ENCODE assay signal across 19 cellular contexts in the genomic region with DNA sequence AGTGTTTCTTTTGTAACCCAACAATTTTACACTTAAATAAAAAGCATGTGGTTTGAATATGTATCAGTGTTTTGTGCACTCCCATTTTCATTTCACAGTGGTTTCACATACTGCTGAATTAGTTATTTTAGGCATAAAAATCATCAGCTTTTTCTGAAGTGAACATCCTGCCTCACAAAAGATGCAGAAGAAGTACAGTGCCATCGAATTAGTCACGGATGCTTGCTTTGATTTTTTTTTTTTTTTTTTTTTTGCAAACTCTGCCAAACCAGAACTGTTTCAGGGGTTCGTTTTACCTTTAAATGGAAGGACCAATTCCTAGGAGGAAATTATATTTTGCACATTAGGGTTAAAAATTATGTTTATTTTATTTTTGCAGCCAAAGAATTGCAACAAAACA.
"Had no signal": no experiment of that assay in that cellular context is flagged by ENCODE, and none has a peak within 500 bp of the region (broad histone marks: within the 10 kb centered on the region; RNA-seq: fewer than 3 reads in every experiment).

No MANE protein-coding gene starts in this region.

- H3K36me3 ChIP-seq: brain microvascular endothelial cell, neutrophil, sigmoid colon, thoracic aorta, upper lobe of right lung had no signal

- H3K9me3 ChIP-seq: neutrophil, sigmoid colon, thoracic aorta, upper lobe of right lung had no signal

- DNase-seq: activated CD4-positive, alpha-beta T cell treated with anti-CD3 and anti-CD28 coated beads, Interleukin-2, amount 10 ng/mL, durations not matched to agents 7 days and 5 days; activated CD8-positive, alpha-beta T cell treated with anti-CD3 and anti-CD28 coated beads, Interleukin-2, amount 10 ng/mL, durations not matched to agents 7 days and 5 days; activated naive CD4-positive, alpha-beta T cell treated with anti-CD3 and anti-CD28 coated beads for 36 hours; activated T-cell treated with anti-CD3 and anti-CD28 coated beads, Interleukin-2, amount 50 U/mL, for 24 hours; brain microvascular endothelial cell; central memory CD4-positive, alpha-beta T cell; dorsolateral prefrontal cortex; left cardiac atrium; mesenchymal stem cell; naive thymus-derived CD4-positive, alpha-beta T cell; sigmoid colon; stimulated activated CD4-positive, alpha-beta T cell treated with anti-CD3 and anti-CD28 coated beads, Interleukin-4, amount 100 ng/mL, for 4 hours; upper lobe of right lung had no signal

- H3K4me1 ChIP-seq: parathyroid adenoma, sigmoid colon, upper lobe of right lung had no signal

- H3K27ac ChIP-seq: brain microvascular endothelial cell, neutrophil, parathyroid adenoma, sigmoid colon, thoracic aorta, upper lobe of right lung had no signal

- H3K27ac Mint-ChIP-seq: activated CD4-positive, alpha-beta T cell treated with anti-CD3 and anti-CD28 coated beads, Interleukin-2, amount 10 ng/mL, durations not matched to agents 7 days and 5 days; activated CD8-positive, alpha-beta T cell treated with anti-CD3 and anti-CD28 coated beads, Interleukin-2, amount 10 ng/mL, durations not matched to agents 7 days and 5 days; activated naive CD4-positive, alpha-beta T cell treated with anti-CD3 and anti-CD28 coated beads for 36 hours; activated T-cell treated with anti-CD3 and anti-CD28 coated beads, Interleukin-2, amount 50 U/mL, for 24 hours; activated T-helper 2 cell treated with anti-CD3 and anti-CD28 coated beads, Interferon-gamma antibody, Interleukin-2, Interleukin-4, amounts not matched to agents 10 μg/mL and 5 μg/mL and 100 μg/mL, durations not matched to agents 14 hours and 24 hours and 36 hours; naive thymus-derived CD4-positive, alpha-beta T cell; stimulated activated memory B cell treated with anti-CD40 and anti-IgM and Interleukin-4, amounts not matched to agents 10 μg/mL and 1 μg/mL and 100 μg/mL, for 72 hours had no signal

- H3K27me3 ChIP-seq: brain microvascular endothelial cell, dorsolateral prefrontal cortex, sigmoid colon had no signal

- H3K4me3 Mint-ChIP-seq: activated CD4-positive, alpha-beta T cell treated with anti-CD3 and anti-CD28 coated beads, Interleukin-2, amount 10 ng/mL, durations not matched to agents 7 days and 5 days; activated CD8-positive, alpha-beta T cell treated with anti-CD3 and anti-CD28 coated beads, Interleukin-2, amount 10 ng/mL, durations not matched to agents 7 days and 5 days; activated naive CD4-positive, alpha-beta T cell treated with anti-CD3 and anti-CD28 coated beads for 36 hours; activated T-cell treated with anti-CD3 and anti-CD28 coated beads, Interleukin-2, amount 50 U/mL, for 24 hours; naive thymus-derived CD4-positive, alpha-beta T cell; stimulated activated memory B cell treated with anti-CD40 and anti-IgM and Interleukin-4, amounts not matched to agents 10 μg/mL and 1 μg/mL and 100 μg/mL, for 72 hours had no signal

- H3K4me3 ChIP-seq: sigmoid colon, thoracic aorta, upper lobe of right lung had no signal

- H3K27me3 Mint-ChIP-seq: stimulated activated memory B cell treated with anti-CD40 and anti-IgM and Interleukin-4, amounts not matched to agents 10 μg/mL and 1 μg/mL and 100 μg/mL, for 72 hours had no signal

- H3K9ac ChIP-seq: parathyroid adenoma had no signal

- H3K79me2 ChIP-seq: parathyroid adenoma had no signal

- H3K9me3 Mint-ChIP-seq: activated CD4-positive, alpha-beta T cell treated with anti-CD3 and anti-CD28 coated beads, Interleukin-2, amount 10 ng/mL, durations not matched to agents 7 days and 5 days; activated naive CD4-positive, alpha-beta T cell treated with anti-CD3 and anti-CD28 coated beads for 36 hours; activated T-cell treated with anti-CD3 and anti-CD28 coated beads, Interleukin-2, amount 50 U/mL, for 24 hours; activated T-helper 2 cell treated with anti-CD3 and anti-CD28 coated beads, Interferon-gamma antibody, Interleukin-2, Interleukin-4, amounts not matched to agents 10 μg/mL and 5 μg/mL and 100 μg/mL, durations not matched to agents 14 hours and 24 hours and 36 hours; stimulated activated memory B cell treated with anti-CD40 and anti-IgM and Interleukin-4, amounts not matched to agents 10 μg/mL and 1 μg/mL and 100 μg/mL, for 72 hours had no signal

- H3K4me1 Mint-ChIP-seq: activated CD4-positive, alpha-beta T cell treated with anti-CD3 and anti-CD28 coated beads, Interleukin-2, amount 10 ng/mL, durations not matched to agents 7 days and 5 days; naive thymus-derived CD4-positive, alpha-beta T cell; stimulated activated memory B cell treated with anti-CD40 and anti-IgM and Interleukin-4, amounts not matched to agents 10 μg/mL and 1 μg/mL and 100 μg/mL, for 72 hours had no signal

- H3K36me3 Mint-ChIP-seq: naive thymus-derived CD4-positive, alpha-beta T cell; stimulated activated memory B cell treated with anti-CD40 and anti-IgM and Interleukin-4, amounts not matched to agents 10 μg/mL and 1 μg/mL and 100 μg/mL, for 72 hours had no signal

- ATAC-seq: activated CD4-positive, CD25-positive, alpha-beta regulatory T cell treated with anti-CD3 and anti-CD28 coated beads, Interleukin-2, amount 50 U/mL, for 24 hours; activated CD8-positive, alpha-beta T cell treated with anti-CD3 and anti-CD28 coated beads, Interleukin-2, amount 10 ng/mL, durations not matched to agents 7 days and 5 days; left cardiac atrium; naive thymus-derived CD4-positive, alpha-beta T cell; stimulated activated memory B cell treated with anti-CD40 and anti-IgM and Interleukin-4, amounts not matched to agents 10 μg/mL and 1 μg/mL and 100 μg/mL, for 72 hours; upper lobe of right lung had no signal
